Comparison of ENCODE assay signal across 8 cellular contexts in the genomic region with DNA sequence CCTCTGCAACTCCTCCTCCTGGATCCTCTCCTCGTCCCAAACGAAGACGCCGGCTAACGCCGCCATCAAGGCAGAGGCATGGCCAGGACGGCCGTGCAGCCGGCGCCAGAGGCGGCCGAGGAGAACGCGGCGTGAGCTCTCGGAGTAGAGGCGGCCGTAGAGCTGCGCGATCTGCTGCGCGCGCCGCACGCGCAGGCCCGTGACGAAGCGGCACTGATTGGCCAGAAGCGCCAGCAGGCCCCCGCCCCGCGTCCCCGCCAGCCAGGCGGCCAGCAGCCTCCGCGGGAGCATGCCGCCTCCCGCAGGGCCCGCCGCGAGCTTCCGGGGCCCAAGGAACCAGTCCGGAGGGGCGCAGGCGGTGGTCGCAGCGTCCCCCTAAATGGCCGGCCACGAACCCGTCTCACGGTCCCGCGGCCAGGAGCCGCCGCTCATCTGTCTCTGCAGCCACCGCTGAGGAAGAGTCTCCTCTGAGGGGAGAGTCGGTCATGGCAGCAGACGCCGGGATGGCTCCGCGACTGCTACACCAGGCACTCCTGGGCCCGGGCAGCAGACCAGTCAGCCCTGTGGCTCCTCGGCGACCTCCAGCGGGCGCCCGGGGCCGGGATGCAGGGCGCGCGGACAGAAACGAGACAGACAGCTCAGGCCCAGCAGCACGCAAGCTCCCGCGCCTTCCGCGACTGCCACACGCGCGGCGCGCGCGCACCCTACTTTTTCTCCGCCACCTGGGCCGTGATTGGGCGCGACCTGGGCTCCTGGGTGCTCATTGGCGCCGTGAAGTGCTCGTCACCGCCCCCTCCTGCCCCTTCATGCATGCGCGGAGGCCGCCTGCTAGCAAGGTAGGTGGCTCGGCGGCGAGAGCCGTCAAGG. TPM values are rescaled to one million over a fixed set of nuclear protein-coding genes. Genes with fewer than 3 reads are reported as not detected.
DNase-seq lines count a peak whose midpoint lies in the region; TF ChIP-seq lines count a peak whose summit lies in the region.

A gene with protein sequence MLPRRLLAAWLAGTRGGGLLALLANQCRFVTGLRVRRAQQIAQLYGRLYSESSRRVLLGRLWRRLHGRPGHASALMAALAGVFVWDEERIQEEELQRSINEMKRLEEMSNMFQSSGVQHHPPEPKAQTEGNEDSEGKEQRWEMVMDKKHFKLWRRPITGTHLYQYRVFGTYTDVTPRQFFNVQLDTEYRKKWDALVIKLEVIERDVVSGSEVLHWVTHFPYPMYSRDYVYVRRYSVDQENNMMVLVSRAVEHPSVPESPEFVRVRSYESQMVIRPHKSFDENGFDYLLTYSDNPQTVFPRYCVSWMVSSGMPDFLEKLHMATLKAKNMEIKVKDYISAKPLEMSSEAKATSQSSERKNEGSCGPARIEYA (minus strand): TSS at position 684 of the 867 bp plus-strand sequence. CDS start 393 bp downstream, at position 291.

- H3K9me3 ChIP-seq in HEK293 (ENCODE audit: control insufficient read depth, insufficient read depth, low read depth, low read length): no peaks in the 10 kb centered on the region
- H3K9me3 ChIP-seq in neuronal stem cell (replicated peaks in 1 of 2; ENCODE audit: control insufficient read depth in 2 of 2, insufficient read depth in 1 of 2, low read depth in 1 of 2, low read length in 2 of 2): no peaks in the 10 kb centered on the region

- H3K4me3 ChIP-seq in HEK293 (ENCODE audit: low read depth, low read length) (peak within 1 kb of the TSS; percentile 91), neuronal stem cell (ENCODE audit: low read length in 2 of 2) (peak within 1 kb of the TSS; percentile 70 to 100)

- H2BK12ac ChIP-seq in neuronal stem cell (ENCODE audit: low read length): no peak within 1 kb of the TSS

- peaks cover 22% of the 10 kb centered on the region; the same call in 1 of the 2 replicates for H3K4me1 ChIP-seq in HEK293 (ENCODE audit: control insufficient read depth, insufficient read depth, low read length)
- peaks cover 9 to 18% of the 10 kb centered on the region in 2 donors for H3K4me1 ChIP-seq in neuronal stem cell (ENCODE audit: control insufficient read depth in 2 of 2, insufficient read depth in 1 of 2, low read depth in 1 of 2, low read length in 2 of 2)

- H3K4ac ChIP-seq in neuronal stem cell (ENCODE audit: low read length): no peak within 1 kb of the TSS

- peak within 1 kb of the TSS; percentile 86 for H3K23ac ChIP-seq in neuronal stem cell (ENCODE audit: low read depth, low read length, poor library complexity)

- peaks cover 4% of the 10 kb centered on the region for H3K79me1 ChIP-seq in neuronal stem cell (ENCODE audit: low read depth, low read length)

- peak; percentile 99 for DNase-seq in GM03348 (ENCODE audit: low spot score)
- peak; percentile 95 for DNase-seq in MV-4-11 (lab: John Stamatoyannopoulos, UW)
- DNase-seq in SK-MEL-5 (ENCODE audit: low read depth, low spot score): peak; percentile 95
- DNase-seq in activated naive CD4-positive, alpha-beta T cell treated with Interleukin-2 at 50 U/mL for 16 hours: peak; percentile 98
- peak; percentile 97 for DNase-seq in foreskin melanocyte
- peak; percentile 97 for DNase-seq in neuronal stem cell (ENCODE audit: low spot score)

- peak within 1 kb of the TSS; percentile 99 for H3K18ac ChIP-seq in neuronal stem cell (ENCODE audit: low read length)

- no peak within 1 kb of the TSS for H2BK120ac ChIP-seq in neuronal stem cell (ENCODE audit: low read depth, low read length)

- peak within 1 kb of the TSS; percentile 72 for H4K8ac ChIP-seq in neuronal stem cell (ENCODE audit: low read depth, low read length)

- POLR2A ChIA-PET in HEK293 (lab: Yijun Ruan, JAX): interaction anchor here (0.5 to 2.2 kb wide), 20 partner anchors 9 to 865 kb away, joined by 3 to 30 read pairs (median 4); a partner anchor contains a TSS

- H2AK5ac ChIP-seq in neuronal stem cell (ENCODE audit: low read depth, low read length): peak within 1 kb of the TSS; percentile 83

- H3K36me3 ChIP-seq in HEK293 (ENCODE audit: control insufficient read depth in 2 of 2, insufficient read depth in 1 of 2, low read length in 2 of 2) (peaks cover 0 to 4% of the 10 kb centered on the region in 2 experiments; a peak in 2 of 3 replicates), neuronal stem cell (replicated peaks in 1 of 2; ENCODE audit: control insufficient read depth in 2 of 2, insufficient read depth in 2 of 2, low read length in 2 of 2) (peaks cover 0 to 39% of the 10 kb centered on the region in 2 donors)

- H3K27me3 ChIP-seq in neuronal stem cell (ENCODE audit: control insufficient read depth in 3 of 3, insufficient read depth in 3 of 3, low read depth in 1 of 3, low read length in 3 of 3): no peaks in the 10 kb centered on the region

- WGBS in neuronal stem cell (ENCODE audit: extremely low coverage in 2 of 2, insufficient read length in 2 of 2, insufficient replicate concordance in 1 of 2), 2 donors: no CpG with 5 or more reads among the region's 100 CpGs

- peak within 1 kb of the TSS; percentile 94 for H3K9ac ChIP-seq in neuronal stem cell (ENCODE audit: low read depth, low read length, poor library complexity)

- CTCF ChIA-PET in HEK293 (lab: Yijun Ruan, JAX): interaction anchor here (0.6 to 1.5 kb wide), 7 partner anchors 20 to 598 kb away, joined by 3 to 5 read pairs (median 4); no protein-coding TSS in a partner anchor

- H2AFZ ChIP-seq in neuronal stem cell (ENCODE audit: low read length): peak within 1 kb of the TSS; percentile 91

- peak within 1 kb of the TSS; percentile 70 for H3K4me2 ChIP-seq in neuronal stem cell (ENCODE audit: insufficient read depth, low read length, poor library complexity, severe bottlenecking)

- in situ Hi-C loops in SK-MEL-5 (cut with HindIII; ENCODE audit: low pct_unique_long_range_greater_than_20kb, low sequenced_read_pairs): no loop called here

- TF ChIP-seq CTCF in HEK293 (tag by site-specific recombination; IDR thresholded peaks at IDR 0.05) (peak; percentile 90), subcutaneous adipose tissue (IDR thresholded peaks at IDR 0.05; ENCODE audit: low read depth) (no peak)

- H4K91ac ChIP-seq in neuronal stem cell (ENCODE audit: low read depth, low read length, poor library complexity): no peak within 1 kb of the TSS

- H2BK5ac ChIP-seq in neuronal stem cell (ENCODE audit: low read length): peak within 1 kb of the TSS; percentile 85

- H3K14ac ChIP-seq in neuronal stem cell (ENCODE audit: low read length): peak within 1 kb of the TSS; percentile 84

- peak within 1 kb of the TSS; percentile 98 for H3K27ac ChIP-seq in HEK293 (ENCODE audit: extremely low read depth, low read depth, low read length)
- H3K27ac ChIP-seq in neuronal stem cell (replicated peaks; ENCODE audit: low read length): peak within 1 kb of the TSS; percentile 82

- H2BK15ac ChIP-seq in neuronal stem cell (ENCODE audit: low read length): no peak within 1 kb of the TSS

TF ChIP-seq in HEK293, 187 proteins besides CTCF, POLR2A, EP300 and RAD21 (continues in another document):
- TF ChIP-seq GLIS2 (tag by site-specific recombination; IDR thresholded peaks at IDR 0.05) (peak; percentile 87), ZXDB (tag by site-specific recombination; IDR thresholded peaks at IDR 0.05) (peak; percentile 91), ZFP41 (tag by site-specific recombination; IDR thresholded peaks at IDR 0.05; ENCODE audit: borderline replicate concordance) (no peak), ZNF121 (tag by site-specific recombination; IDR thresholded peaks at IDR 0.05) (no peak), ZNF324 (tag by site-specific recombination; IDR thresholded peaks at IDR 0.05) (no peak), ZNF664 (tag by site-specific recombination; IDR thresholded peaks at IDR 0.05) (no peak), ZNF350 (tag by site-specific recombination; IDR thresholded peaks at IDR 0.05) (no peak), ZBTB17 (tag by site-specific recombination; IDR thresholded peaks at IDR 0.05) (peak; percentile 29; the same call in 1 of the 2 replicates), ZNF624 (tag by site-specific recombination; IDR thresholded peaks at IDR 0.05) (no peak), ZNF354C (tag by site-specific recombination; IDR thresholded peaks at IDR 0.05; ENCODE audit: borderline replicate concordance, low read depth) (no peak), ZNF529 (tag by site-specific recombination; IDR thresholded peaks at IDR 0.05; ENCODE audit: insufficient replicate concordance) (no peak), ZFHX2 (tag by site-specific recombination; conservative IDR thresholded peaks at IDR 0.05) (peak; percentile 66), ZNF221 (tag by site-specific recombination; IDR thresholded peaks at IDR 0.05; ENCODE audit: borderline replicate concordance) (no peak), ZNF501 (tag by site-specific recombination; IDR thresholded peaks at IDR 0.05) (peak; percentile 92)
- TF ChIP-seq, protein P1, sequence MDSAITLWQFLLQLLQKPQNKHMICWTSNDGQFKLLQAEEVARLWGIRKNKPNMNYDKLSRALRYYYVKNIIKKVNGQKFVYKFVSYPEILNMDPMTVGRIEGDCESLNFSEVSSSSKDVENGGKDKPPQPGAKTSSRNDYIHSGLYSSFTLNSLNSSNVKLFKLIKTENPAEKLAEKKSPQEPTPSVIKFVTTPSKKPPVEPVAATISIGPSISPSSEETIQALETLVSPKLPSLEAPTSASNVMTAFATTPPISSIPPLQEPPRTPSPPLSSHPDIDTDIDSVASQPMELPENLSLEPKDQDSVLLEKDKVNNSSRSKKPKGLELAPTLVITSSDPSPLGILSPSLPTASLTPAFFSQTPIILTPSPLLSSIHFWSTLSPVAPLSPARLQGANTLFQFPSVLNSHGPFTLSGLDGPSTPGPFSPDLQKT (IDR thresholded peaks at IDR 0.05; ENCODE audit: borderline replicate concordance, low read depth, low read length): no peak
- TF ChIP-seq, protein P2, sequence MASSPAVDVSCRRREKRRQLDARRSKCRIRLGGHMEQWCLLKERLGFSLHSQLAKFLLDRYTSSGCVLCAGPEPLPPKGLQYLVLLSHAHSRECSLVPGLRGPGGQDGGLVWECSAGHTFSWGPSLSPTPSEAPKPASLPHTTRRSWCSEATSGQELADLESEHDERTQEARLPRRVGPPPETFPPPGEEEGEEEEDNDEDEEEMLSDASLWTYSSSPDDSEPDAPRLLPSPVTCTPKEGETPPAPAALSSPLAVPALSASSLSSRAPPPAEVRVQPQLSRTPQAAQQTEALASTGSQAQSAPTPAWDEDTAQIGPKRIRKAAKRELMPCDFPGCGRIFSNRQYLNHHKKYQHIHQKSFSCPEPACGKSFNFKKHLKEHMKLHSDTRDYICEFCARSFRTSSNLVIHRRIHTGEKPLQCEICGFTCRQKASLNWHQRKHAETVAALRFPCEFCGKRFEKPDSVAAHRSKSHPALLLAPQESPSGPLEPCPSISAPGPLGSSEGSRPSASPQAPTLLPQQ (tag by site-specific recombination; IDR thresholded peaks at IDR 0.05): peak; percentile 58; the same call in 1 of the 2 replicates

RNA-seq across cellular contexts. Expression of the gene that starts here (rescaled TPM):
- total RNA-seq in SK-MEL-5 (2014; rRNA removed; shearing (Covaris generic)): 208 and 228 TPM in 2 replicates
- polyA plus RNA-seq in SK-MEL-5 (2015; cell fraction: cytosol; rRNA removed): 125 and 154 TPM in 2 replicates
- 113 and 157 TPM in 2 replicates for polyA plus RNA-seq in SK-MEL-5 (2015; cell fraction: nucleus; rRNA removed)
- polyA plus RNA-seq in neuronal stem cell (2013, experiment 1 of 2): 68.1 TPM
- polyA plus RNA-seq in neuronal stem cell (2013, experiment 2 of 2): 69.0 TPM
- total RNA-seq in subcutaneous adipose tissue: 100 to 1,000 TPM in 3 of 4 donors, 10 to 100 TPM in 1; 96.7 to 184 (median 127) TPM

Comparison
In these comparisons a context has a peak if more than half of its experiments do, and no peak if none do; other contexts are left out.
1. Peak in every context shown above with its lines: DNase-seq, H3K4me3 ChIP-seq and H3K27ac ChIP-seq.